26 cellular contexts compared by ENCODE assay signal in the genomic region with DNA sequence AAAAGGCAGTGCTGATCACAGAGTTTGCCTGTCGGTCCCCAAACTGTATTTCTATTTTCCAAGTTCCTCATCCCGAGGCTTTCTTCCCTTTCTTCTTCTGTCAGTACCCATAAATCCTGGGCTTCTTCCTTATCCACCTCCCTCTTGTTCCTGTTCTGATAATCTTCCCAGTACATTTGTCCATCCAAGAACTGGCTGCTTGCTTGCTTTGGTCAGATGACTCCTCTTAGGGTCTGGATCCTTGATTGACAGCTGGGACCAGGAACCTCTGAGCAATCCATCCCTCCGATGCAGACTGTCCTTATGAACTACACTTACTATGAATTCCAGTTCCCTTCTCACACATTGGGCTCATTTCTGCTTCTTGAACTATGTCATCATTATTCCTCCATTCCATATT.
"Had no signal": no experiment of that assay in that cellular context is flagged by ENCODE, and none has a peak within 500 bp of the region (broad histone marks: within the 10 kb centered on the region; RNA-seq: fewer than 3 reads in every experiment).

No MANE protein-coding gene starts in this region.

- H3K27me3 ChIP-seq: esophagus muscularis mucosa, gastroesophageal sphincter, hepatocyte, spleen, stomach, uterus had no signal

- H3K79me2 ChIP-seq: hepatocyte, parathyroid adenoma had no signal

- H3K27me3 Mint-ChIP-seq: stimulated activated memory B cell treated with anti-CD40 and anti-IgM and Interleukin-4, amounts not matched to agents 10 μg/mL and 1 μg/mL and 100 μg/mL, for 72 hours; type B pancreatic cell had no signal

- ATAC-seq: gastroesophageal sphincter; psoas muscle; sciatic nerve; stimulated activated memory B cell treated with anti-CD40 and anti-IgM and Interleukin-4, amounts not matched to agents 10 μg/mL and 1 μg/mL and 100 μg/mL, for 72 hours had no signal

- H2AFZ ChIP-seq: hepatocyte had no signal

- H3K36me3 ChIP-seq: esophagus muscularis mucosa, gastroesophageal sphincter, left ventricle myocardium inferior, spleen, stomach, thoracic aorta, uterus had no signal

- H3K4me1 ChIP-seq: uterus had no signal

- H3K27ac ChIP-seq: esophagus muscularis mucosa, gastroesophageal sphincter, left ventricle myocardium inferior, parathyroid adenoma, psoas muscle, spleen, stomach, thoracic aorta, uterus had no signal

- H3K4me3 ChIP-seq: esophagus muscularis mucosa, gastroesophageal sphincter, hepatocyte, left ventricle myocardium inferior, lung, psoas muscle, spleen, stomach, thoracic aorta, uterus had no signal

- H3K27ac Mint-ChIP-seq: naive B cell; nephron; stimulated activated memory B cell treated with anti-CD40 and anti-IgM and Interleukin-4, amounts not matched to agents 10 μg/mL and 1 μg/mL and 100 μg/mL, for 72 hours; type B pancreatic cell had no signal

- H3K4me2 ChIP-seq: hepatocyte had no signal

- H3K4me3 Mint-ChIP-seq: naive B cell; nephron; stimulated activated memory B cell treated with anti-CD40 and anti-IgM and Interleukin-4, amounts not matched to agents 10 μg/mL and 1 μg/mL and 100 μg/mL, for 72 hours; type B pancreatic cell had no signal

- DNase-seq: cortex of kidney; effector memory CD4-positive, alpha-beta T cell; kidney; left cardiac atrium; left ventricle myocardium inferior; mesenchymal stem cell; naive B cell; psoas muscle; retina; spleen; stimulated activated CD4-positive, alpha-beta T cell treated with anti-CD3 and anti-CD28 coated beads, Interleukin-15, amount 100 ng/mL, for 24 hours; stimulated activated CD4-positive, alpha-beta T cell treated with anti-CD3 and anti-CD28 coated beads, Interleukin-1b, Interleukin-23, amount 100 ng/mL, for 48 hours; stimulated activated CD4-positive, alpha-beta T cell treated with anti-CD3 and anti-CD28 coated beads, Interleukin-4, amount 100 ng/mL, for 24 hours; stomach; substantia nigra; uterus had no signal

- H3K9me3 ChIP-seq: esophagus muscularis mucosa, gastroesophageal sphincter, psoas muscle, thoracic aorta, uterus had no signal

- H3K36me3 Mint-ChIP-seq: naive B cell had no signal

- H3K4me1 Mint-ChIP-seq: naive B cell; stimulated activated memory B cell treated with anti-CD40 and anti-IgM and Interleukin-4, amounts not matched to agents 10 μg/mL and 1 μg/mL and 100 μg/mL, for 72 hours had no signal
